17 cellular contexts compared by ENCODE assay signal in genomic region chr11:46414466-46414796, GRCh38. TPM values are rescaled to one million over a fixed set of nuclear protein-coding genes. Genes with fewer than 3 reads are reported as not detected.
DNase-seq lines count a peak whose midpoint lies in the region; ATAC-seq and TF ChIP-seq lines count a peak whose summit lies in the region.
"Had no signal": no experiment of that assay in that cellular context is flagged by ENCODE, and none has a peak within 500 bp of the region (broad histone marks: within the 10 kb centered on the region; RNA-seq: fewer than 3 reads in every experiment).

No MANE protein-coding gene starts in this region.

- peaks cover 29% of the 10 kb centered on the region for H3K4me1 ChIP-seq in CD8-positive, alpha-beta T cell (ENCODE audit: insufficient read depth, low read length)
- H3K4me1 ChIP-seq in GM23338 (ENCODE audit: insufficient read depth) (peaks cover 4% of the 10 kb centered on the region; the same call in 1 of the 2 replicates), OCI-LY7 (ENCODE audit: insufficient read depth, low read length, poor library complexity, severe bottlenecking) (no peaks in the 10 kb centered on the region)
- H3K4me1 ChIP-seq: prostate gland had no signal

- H2AFZ ChIP-seq in GM23338 (no peak overlapping the region), OCI-LY7 (ENCODE audit: low read length) (no peak overlapping the region)
- H2AFZ ChIP-seq: PC-9 had no signal

- H4K20me1 ChIP-seq in GM23338 (replicated peaks; ENCODE audit: insufficient read depth) = no peaks in the 10 kb centered on the region
- no peaks in the 10 kb centered on the region for H4K20me1 ChIP-seq in OCI-LY7 (ENCODE audit: insufficient read depth, low read length)

- TF ChIP-seq CTCF in CD8-positive, alpha-beta T cell (IDR thresholded peaks at IDR 0.05) = no peak
- TF ChIP-seq CTCF in GM23338 (conservative IDR thresholded peaks at IDR 0.05; ENCODE audit: low read depth in 2 of 2) = no peak
- TF ChIP-seq CTCF in OCI-LY7 (conservative IDR thresholded peaks at IDR 0.05; ENCODE audit: low read length) = no peak

- ATAC-seq in CD8-positive, alpha-beta T cell = peak; percentile 80
- ATAC-seq in GM23338 (no peak), GM19452 (IDR thresholded peaks at IDR 0.05; ENCODE audit: unreplicated experiment) (no peak), HG03196 (IDR thresholded peaks at IDR 0.05; ENCODE audit: unreplicated experiment) (no peak)
- peak; percentile 52 for ATAC-seq in activated naive CD8-positive, alpha-beta T cell treated with anti-CD3 and anti-CD28 coated beads, Interleukin-2, amount 50 U/mL, for 24 hours
- ATAC-seq: left lobe of liver had no signal

- peaks cover 21% of the 10 kb centered on the region for H3K36me3 ChIP-seq in CD8-positive, alpha-beta T cell (ENCODE audit: insufficient read depth, low read length)
- no peaks in the 10 kb centered on the region for H3K36me3 ChIP-seq in GM23338 (ENCODE audit: insufficient read depth)
- H3K36me3 ChIP-seq in OCI-LY7 (ENCODE audit: insufficient read depth, low read length) = peaks cover 50% of the 10 kb centered on the region; the same call in 1 of the 2 replicates

- no peaks in the 10 kb centered on the region for H3K27me3 Mint-ChIP-seq in CD8-positive, alpha-beta T cell (ENCODE audit: low read depth)
- peaks cover 12% of the 10 kb centered on the region for H3K27me3 Mint-ChIP-seq in GM23338 (ENCODE audit: insufficient read depth, low read depth, poor library complexity)
- no peaks in the 10 kb centered on the region for H3K27me3 Mint-ChIP-seq in activated naive CD8-positive, alpha-beta T cell treated with anti-CD3 and anti-CD28 coated beads, Interleukin-2, amount 50 U/mL, for 24 hours

- no peaks in the 10 kb centered on the region for H3K79me2 ChIP-seq in GM23338 (replicated peaks; ENCODE audit: insufficient read depth)
- no peaks in the 10 kb centered on the region for H3K79me2 ChIP-seq in OCI-LY7 (ENCODE audit: insufficient read depth, low read depth, low read length)

- H3K9me3 Mint-ChIP-seq in CD8-positive, alpha-beta T cell = no peaks in the 10 kb centered on the region
- no peaks in the 10 kb centered on the region; the same call in 2 of the 3 replicates for H3K9me3 Mint-ChIP-seq in GM23338
- no peaks in the 10 kb centered on the region for H3K9me3 Mint-ChIP-seq in activated naive CD8-positive, alpha-beta T cell treated with anti-CD3 and anti-CD28 coated beads, Interleukin-2, amount 50 U/mL, for 24 hours

- intact Hi-C loops in CD8-positive, alpha-beta T cell (cut with DNase I, micrococcal nuclease) = no loop called here
- intact Hi-C loops in OCI-LY7 (cut with micrococcal nuclease; ENCODE audit: unreplicated experiment) = no loop called here

- POLR2A ChIA-PET in CD8-positive, alpha-beta T cell (lab: Charles Lee) = interaction anchor here (1.2 kb wide), 1 partner anchor 15 kb away, joined by 3 read pairs; no protein-coding TSS in a partner anchor
- POLR2A ChIA-PET in OCI-LY7 (lab: Charles Lee) = no interaction called here

- peaks cover 75% of the 10 kb centered on the region for H3K36me3 Mint-ChIP-seq in CD8-positive, alpha-beta T cell
- H3K36me3 Mint-ChIP-seq in GM23338 (ENCODE audit: low read depth) = peaks cover 26% of the 10 kb centered on the region
- peaks cover 18% of the 10 kb centered on the region for H3K36me3 Mint-ChIP-seq in activated naive CD8-positive, alpha-beta T cell treated with anti-CD3 and anti-CD28 coated beads, Interleukin-2, amount 50 U/mL, for 24 hours (ENCODE audit: low read depth)

- H3K9me2 ChIP-seq in GM23338 (ENCODE audit: insufficient read depth) (no peaks in the 10 kb centered on the region), OCI-LY7 (ENCODE audit: insufficient read depth, low read length) (no peaks in the 10 kb centered on the region)

- H3K4me3 ChIP-seq in CD8-positive, alpha-beta T cell (ENCODE audit: low read depth, low read length) = no peak overlapping the region
- H3K4me3 ChIP-seq in GM23338 = no peak overlapping the region
- no peak overlapping the region for H3K4me3 ChIP-seq in OCI-LY7 (ENCODE audit: low read depth, low read length, poor library complexity, severe bottlenecking)
- H3K4me3 ChIP-seq: PC-9, prostate gland had no signal

- H3K4me1 Mint-ChIP-seq in CD8-positive, alpha-beta T cell (ENCODE audit: low read depth) = peaks cover 35% of the 10 kb centered on the region
- peaks cover 23% of the 10 kb centered on the region; the same call in 2 of the 3 replicates for H3K4me1 Mint-ChIP-seq in GM23338
- peaks cover 22% of the 10 kb centered on the region for H3K4me1 Mint-ChIP-seq in activated naive CD8-positive, alpha-beta T cell treated with anti-CD3 and anti-CD28 coated beads, Interleukin-2, amount 50 U/mL, for 24 hours

- no peaks in the 10 kb centered on the region for H3F3A ChIP-seq in GM23338 (replicated peaks; ENCODE audit: low read depth)

- H3K4me3 Mint-ChIP-seq in CD8-positive, alpha-beta T cell = peak overlapping the region; percentile 61
- H3K4me3 Mint-ChIP-seq in GM23338 = no peak overlapping the region
- no peak overlapping the region for H3K4me3 Mint-ChIP-seq in activated naive CD8-positive, alpha-beta T cell treated with anti-CD3 and anti-CD28 coated beads, Interleukin-2, amount 50 U/mL, for 24 hours

- no peaks in the 10 kb centered on the region for H3K9me3 ChIP-seq in CD8-positive, alpha-beta T cell (ENCODE audit: low read length)
- H3K9me3 ChIP-seq in OCI-LY7 (ENCODE audit: low read length) = no peaks in the 10 kb centered on the region
- H3K9me3 ChIP-seq: prostate gland had no signal

- peak overlapping the region; percentile 81 for H3K27ac Mint-ChIP-seq in CD8-positive, alpha-beta T cell
- 0 out of 2 replicates have a peak overlapping the region, but pooled peaks have one; percentile 31 for H3K27ac Mint-ChIP-seq in GM23338
- H3K27ac Mint-ChIP-seq in activated naive CD8-positive, alpha-beta T cell treated with anti-CD3 and anti-CD28 coated beads, Interleukin-2, amount 50 U/mL, for 24 hours = no peak overlapping the region

- no peaks in the 10 kb centered on the region for H3K27me3 ChIP-seq in CD8-positive, alpha-beta T cell (ENCODE audit: insufficient read depth, low read length)
- H3K27me3 ChIP-seq in GM23338 (ENCODE audit: insufficient read depth) = no peaks in the 10 kb centered on the region

- DNase-seq in CD8-positive, alpha-beta T cell = peak in 3 of 7 experiments; percentile 39 to 67 (median 64)
- DNase-seq in GM23338 (ENCODE audit: low spot score) (no peak), NCI-H2171 treated with DMSO at 0.1 percent for 48 hours (lab: John Stamatoyannopoulos, UW) (peak; percentile 87), OCI-LY7 (ENCODE audit: low spot score) (no peak), HT-29 (ENCODE audit: low spot score) (no peak)
- DNase-seq in activated naive CD8-positive, alpha-beta T cell treated with anti-CD3 and anti-CD28 coated beads, Interleukin-2, amount 50 U/mL, for 24 hours = no peak
- DNase-seq: activated naive CD4-positive, alpha-beta T cell treated with Interleukin-2 at 50 U/mL for 16 hours; effector CD4-positive, alpha-beta T cell; NCI-H1930; PC-9; stimulated activated CD4-positive, alpha-beta T cell treated with anti-CD3 and anti-CD28 coated beads, Interleukin-12 subunit alpha, Interleukin-12 subunit beta, amount 100 ng/mL, for 4 hours had no signal

- CTCF ChIA-PET in CD8-positive, alpha-beta T cell (lab: Charles Lee) = interaction anchor here (0.8 kb wide), 1 partner anchor 17 kb away, joined by 3 read pairs; no protein-coding TSS in a partner anchor
- CTCF ChIA-PET in OCI-LY7 (lab: Charles Lee; ENCODE audit: unreplicated experiment) = no interaction called here

- H3K4me2 ChIP-seq in GM23338 (no peak overlapping the region), OCI-LY7 (ENCODE audit: low read length) (no peak overlapping the region)
- H3K4me2 ChIP-seq: KMS-11, PC-9 had no signal

- no peak overlapping the region for H3K27ac ChIP-seq in CD8-positive, alpha-beta T cell (ENCODE audit: low read depth, low read length)
- H3K27ac ChIP-seq in GM23338 (ENCODE audit: low read depth) = no peak overlapping the region
- H3K27ac ChIP-seq in OCI-LY7 (ENCODE audit: low read depth, low read length, poor library complexity, severe bottlenecking) = no peak overlapping the region
- H3K27ac ChIP-seq: KMS-11, PC-9, prostate gland had no signal

- BruUV-seq in OCI-LY7 (replicated peaks; lab: Mats Ljungman, UMichigan) = no TSS peak

TF ChIP-seq in GM23338, 12 proteins besides CTCF, POLR2A, EP300 and RAD21 (continues in another document):
- TF ChIP-seq STAT1 (IDR thresholded peaks at IDR 0.05; ENCODE audit: unreplicated experiment) = no peak

RNA-seq across cellular contexts. Expression of gene CHRM4, which starts 22.9 kb away (rescaled TPM):
- total RNA-seq in CD8-positive, alpha-beta T cell = 1 to 10 TPM; 2.9 to 4.1 TPM
- 0.93 and 0.97 TPM in 2 replicates for total RNA-seq in GM23338 (2014; rRNA removed; shearing (Covaris generic))
- not detected in 2 replicates for polyA plus RNA-seq in GM23338 (2016; fragmentation: Nextera tagmentation; extraction: Ambion mirVana)
- total RNA-seq in OCI-LY7 (2014; rRNA removed; shearing (Covaris generic)) = 0.09 TPM in 1 of 2 replicates, not detected in the other
- 0.24 TPM in 1 of 2 replicates, not detected in the other for total RNA-seq in OCI-LY7 (2022)
- 0.05 and 0.70 TPM in 2 replicates for total RNA-seq in HT-29 (2014; rRNA removed; shearing (Covaris generic))
- total RNA-seq: activated CD8-positive, alpha-beta memory T cell treated with anti-CD3 and anti-CD28 coated beads for 36 hours; left lobe of liver had no signal

RNA-seq across cellular contexts. Expression of gene MDK, which starts 33.0 kb away (rescaled TPM):
- total RNA-seq in CD8-positive, alpha-beta T cell = 1 to 10 TPM; 3.6 TPM
- 388 and 438 TPM in 2 replicates for total RNA-seq in GM23338 (2014; rRNA removed; shearing (Covaris generic))
- 451 and 477 TPM in 2 replicates for polyA plus RNA-seq in GM23338 (2016; fragmentation: Nextera tagmentation; extraction: Ambion mirVana)
- total RNA-seq in OCI-LY7 (2014; rRNA removed; shearing (Covaris generic)) = 4.1 and 5.1 TPM in 2 replicates
- total RNA-seq in OCI-LY7 (2022) = 5.4 and 6.2 TPM in 2 replicates
- total RNA-seq in HT-29 (2014; rRNA removed; shearing (Covaris generic)) = 90.8 and 110 TPM in 2 replicates

Comparison
In these comparisons a context has a peak if more than half of its experiments do, and no peak if none do; other contexts are left out.
1. ATAC-seq: peak in CD8-positive, alpha-beta T cell (single experiment) and activated naive CD8-positive, alpha-beta T cell treated with anti-CD3 and anti-CD28 coated beads, Interleukin-2, amount 50 U/mL, for 24 hours (single experiment); none in GM23338 (single experiment), GM19452 (single experiment) and HG03196 (single experiment).
2. RNA of gene MDK, which starts 33.0 kb away (total RNA-seq): 388 to 438 TPM in GM23338 and 90.8 to 110 TPM in HT-29; 4.1 to 6.2 TPM in OCI-LY7 and 3.6 TPM in CD8-positive, alpha-beta T cell; every median in the first group is over 10 times any median in the second.